ENCODE assay signal across 8 cellular contexts in the genomic region with DNA sequence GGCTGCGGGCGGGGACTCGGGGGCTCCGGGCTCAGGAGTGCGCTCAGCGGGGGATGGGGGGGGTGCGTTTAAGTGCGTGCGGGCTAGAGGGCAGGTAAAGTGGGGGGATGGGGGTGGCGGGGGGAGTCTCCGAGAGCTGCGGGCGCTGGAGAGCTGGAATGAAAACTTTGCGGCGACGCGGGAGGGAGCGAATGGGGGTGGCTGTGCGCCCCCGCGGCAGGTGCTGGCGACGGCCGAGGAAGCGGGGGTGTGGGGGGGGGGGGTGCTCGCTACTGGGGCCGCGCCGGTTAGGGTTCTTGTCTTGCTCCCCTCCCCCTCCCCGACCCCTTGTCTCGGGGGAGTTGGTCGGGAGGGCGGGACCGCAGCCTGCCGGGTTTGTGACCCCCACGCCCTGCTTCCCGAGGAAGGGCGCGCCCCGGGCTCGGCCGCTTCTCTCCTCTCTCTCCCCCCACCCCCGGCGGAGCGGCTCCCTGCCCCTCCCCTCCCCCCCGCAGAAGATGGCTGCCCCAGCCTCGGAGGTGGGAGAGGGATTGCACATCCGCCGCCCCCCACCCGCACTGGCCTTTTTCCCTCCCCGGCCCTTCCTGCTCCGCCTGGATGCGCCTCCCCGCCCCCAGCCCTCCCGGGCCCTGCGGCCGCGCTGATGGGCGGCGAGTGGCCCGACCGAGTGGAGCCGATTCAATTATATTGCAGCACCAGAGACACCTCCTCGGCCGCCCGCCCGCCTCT. TPM values are rescaled to one million over a fixed set of nuclear protein-coding genes. Genes with fewer than 3 reads are reported as not detected.
DNase-seq lines count a peak whose midpoint lies in the region; ATAC-seq lines count a peak whose summit lies in the region.

No MANE protein-coding gene starts in this region.

- peak overlapping the region; percentile 44 for H4K91ac ChIP-seq in mesenchymal stem cell (ENCODE audit: low read length)

- peak overlapping the region; percentile 71 for H2BK120ac ChIP-seq in mesenchymal stem cell (ENCODE audit: low read depth, low read length)

- no peak overlapping the region for H2AK5ac ChIP-seq in mesenchymal stem cell (ENCODE audit: low read length, severe bottlenecking)

- H2AFZ ChIP-seq in mesenchymal stem cell (ENCODE audit: low read depth, low read length) = no peak overlapping the region

- H3K9ac ChIP-seq in duodenal mucosa (ENCODE audit: low read depth in 1 of 2, low read length in 2 of 2) (peak overlapping the region in 1 of 2 donors; percentile 52), mesenchymal stem cell (ENCODE audit: low read length) (no peak overlapping the region)

- H4K8ac ChIP-seq in mesenchymal stem cell (ENCODE audit: low read length) = peak overlapping the region; percentile 38

- H3K4me1 ChIP-seq in SJCRH30 (peaks cover 13% of the 10 kb centered on the region), duodenal mucosa (ENCODE audit: control insufficient read depth in 1 of 2, insufficient read depth in 2 of 2, low read length in 2 of 2) (peaks cover 37 to 68% of the 10 kb centered on the region in 2 donors), mesenchymal stem cell (ENCODE audit: control insufficient read depth, insufficient read depth, low read depth, low read length) (peaks cover 62% of the 10 kb centered on the region), aorta (ENCODE audit: control insufficient read depth in 1 of 2, insufficient read depth in 2 of 2, low read length in 2 of 2) (no peaks in the 10 kb centered on the region)

- peak overlapping the region; percentile 84 for H2BK15ac ChIP-seq in mesenchymal stem cell (ENCODE audit: low read depth, poor library complexity, severe bottlenecking)

- peak; percentile 30 for ATAC-seq in aorta (ENCODE audit: low FRiP score)
- no peak for ATAC-seq in HG02885 (IDR thresholded peaks at IDR 0.05; ENCODE audit: poor library complexity, unreplicated experiment)
- ATAC-seq in HG02759 (IDR thresholded peaks at IDR 0.05; ENCODE audit: unreplicated experiment) = no peak

- intact Hi-C loops in aorta (cut with DNase I) = loop anchor here (5.0 kb wide), 2 partner anchors 241 to 306 kb away; no protein-coding TSS in a partner anchor

- peak overlapping the region; percentile 19 to 87 for H3K18ac ChIP-seq in mesenchymal stem cell (ENCODE audit: low read depth in 1 of 2, low read length in 2 of 2)

- peak overlapping the region; percentile 97 for H3K4me2 ChIP-seq in mesenchymal stem cell (ENCODE audit: low read length, poor library complexity, severe bottlenecking)

- no peak overlapping the region for H2BK5ac ChIP-seq in mesenchymal stem cell (ENCODE audit: low read depth, low read length, poor library complexity, severe bottlenecking)

- no peak overlapping the region for H2BK12ac ChIP-seq in mesenchymal stem cell (ENCODE audit: low read length in 2 of 2)

- H3K4me3 ChIP-seq in SJCRH30 (peak overlapping the region; percentile 64), duodenal mucosa (ENCODE audit: low read depth in 1 of 2, low read length in 2 of 2) (peak overlapping the region; percentile 65 to 74), mesenchymal stem cell (ENCODE audit: insufficient read depth in 1 of 2, low read depth in 1 of 2, low read length in 2 of 2) (peak overlapping the region; percentile 63 to 78), aorta (ENCODE audit: low read length in 2 of 2) (peak overlapping the region; percentile 35 to 54)

- peaks cover 38% of the 10 kb centered on the region for H3K79me1 ChIP-seq in mesenchymal stem cell (replicated peaks; ENCODE audit: low read length, poor library complexity, severe bottlenecking)

- H3K36me3 ChIP-seq in SJCRH30 (no peaks in the 10 kb centered on the region), duodenal mucosa (ENCODE audit: control insufficient read depth in 1 of 2, insufficient read depth in 2 of 2, low read length in 2 of 2) (peaks cover 0 to 7% of the 10 kb centered on the region in 2 donors), mesenchymal stem cell (ENCODE audit: control insufficient read depth in 1 of 2, insufficient read depth in 2 of 2, low read depth in 1 of 2, low read length in 2 of 2) (peaks cover 0 to 20% of the 10 kb centered on the region in 2 experiments), aorta (ENCODE audit: control insufficient read depth in 1 of 2, insufficient read depth in 2 of 2, low read length in 1 of 2) (no peaks in the 10 kb centered on the region)

- WGBS in mesenchymal stem cell = 1% methylated on average over 32 of the region's 67 CpGs
- 0 to 2% methylated on average over 22 to 67 of the region's 67 CpGs for WGBS in aorta, 2 donors

- no peak overlapping the region for H3K27ac ChIP-seq in SJCRH30
- peak overlapping the region; percentile 82 for H3K27ac ChIP-seq in duodenal mucosa (ENCODE audit: low read depth, low read length)
- H3K27ac ChIP-seq in mesenchymal stem cell (ENCODE audit: low read length, poor library complexity, severe bottlenecking) = no peak overlapping the region
- H3K27ac ChIP-seq in aorta (ENCODE audit: low read depth in 1 of 2, low read length in 2 of 2) = peak overlapping the region in 1 of 2 donors; percentile 4

- H3K27me3 ChIP-seq in SJCRH30 (no peaks in the 10 kb centered on the region), duodenal mucosa (ENCODE audit: control insufficient read depth in 1 of 2, insufficient read depth in 2 of 2, low read length in 2 of 2) (no peaks in the 10 kb centered on the region), mesenchymal stem cell (ENCODE audit: control insufficient read depth in 1 of 2, insufficient read depth in 1 of 2, low read length in 2 of 2) (no peaks in the 10 kb centered on the region), aorta (ENCODE audit: control insufficient read depth in 1 of 2, insufficient read depth in 2 of 2, low read length in 1 of 2) (no peaks in the 10 kb centered on the region)

- DNase-seq in COR-L47 (lab: John Stamatoyannopoulos, UW) = peak; percentile 85
- peak; percentile 70 for DNase-seq in HuH-7 (ENCODE audit: low spot score)
- DNase-seq in SJCRH30 = peak; percentile 36 to 47
- peak; percentile 61 for DNase-seq in mesenchymal stem cell
- DNase-seq in aorta = peak; percentile 82 to 90

- no peak overlapping the region for H3K14ac ChIP-seq in mesenchymal stem cell (ENCODE audit: low read length in 2 of 2)

- peak overlapping the region in 1 of 2 experiments; percentile 6 for H3K4ac ChIP-seq in mesenchymal stem cell (ENCODE audit: low read depth in 1 of 2, low read length in 2 of 2)

- H3K9me3 ChIP-seq in SJCRH30 (replicated peaks) (no peaks in the 10 kb centered on the region), duodenal mucosa (ENCODE audit: control insufficient read depth in 1 of 2, low read length in 2 of 2) (no peaks in the 10 kb centered on the region), mesenchymal stem cell (ENCODE audit: control insufficient read depth, low read length) (no peaks in the 10 kb centered on the region), aorta (ENCODE audit: control insufficient read depth, low read length) (no peaks in the 10 kb centered on the region)

- peak overlapping the region in 1 of 2 experiments; percentile 36 for H3K23ac ChIP-seq in mesenchymal stem cell (ENCODE audit: low read length in 2 of 2)

RNA-seq across cellular contexts. Expression of gene GSE1, which starts 0.7 kb away (rescaled TPM):
- 31.1 and 33.8 TPM in 2 replicates for total RNA-seq in SJCRH30 (2014; rRNA removed; shearing (Covaris generic))
- polyA plus RNA-seq in mesenchymal stem cell (2013, experiment 1 of 2) = 39.2 TPM
- 38.5 TPM for polyA plus RNA-seq in mesenchymal stem cell (2013, experiment 2 of 2)
- 100 to 1,000 TPM in 1 of 2 donors, 10 to 100 TPM in 1; 59.7 to 111 TPM for total RNA-seq in aorta
- 10 to 100 TPM in 1 of 2 donors, 1 to 10 TPM in 1; 3.9 to 11.7 TPM for polyA plus RNA-seq in aorta
